Comparison of ENCODE assay signal across 18 cellular contexts in genomic region chr18:76985156-76985950, GRCh38.
"Had no signal": no experiment of that assay in that cellular context is flagged by ENCODE, and none has a peak within 500 bp of the region (broad histone marks: within the 10 kb centered on the region; RNA-seq: fewer than 3 reads in every experiment).

No MANE protein-coding gene starts in this region.

- H3K36me3 ChIP-seq: esophagus squamous epithelium, sigmoid colon, transverse colon had no signal

- H3K27ac Mint-ChIP-seq: activated naive CD4-positive, alpha-beta T cell treated with anti-CD3 and anti-CD28 coated beads, Interleukin-2, amount 10 ng/mL, durations not matched to agents 7 days and 5 days; activated naive CD8-positive, alpha-beta T cell treated with anti-CD3 and anti-CD28 coated beads, Interleukin-2, amount 50 U/mL, for 24 hours; natural killer cell had no signal

- H3K27me3 ChIP-seq: esophagus squamous epithelium, sigmoid colon, transverse colon had no signal

- DNase-seq: activated CD4-positive, alpha-beta T cell treated with anti-CD3 and anti-CD28 coated beads, Interleukin-2, amount 50 U/mL, for 1 hour; activated effector memory CD4-positive, alpha-beta T cell treated with Interleukin-2 at 50 U/mL for 16 hours; activated naive CD4-positive, alpha-beta T cell treated with anti-CD3 and anti-CD28 coated beads, Interleukin-2, amount 10 ng/mL, durations not matched to agents 7 days and 5 days; activated naive CD8-positive, alpha-beta T cell treated with anti-CD3 and anti-CD28 coated beads, Interleukin-2, amount 50 U/mL, for 24 hours; activated T-cell treated with anti-CD3 and anti-CD28 coated beads, Interleukin-2, amount 50 U/mL, for 1 hour; anterior cingulate cortex; caudate nucleus; effector CD8-positive, alpha-beta T cell; esophagus squamous epithelium; natural killer cell; sigmoid colon; stimulated activated naive CD8-positive, alpha-beta T cell treated with anti-CD3 and anti-CD28 coated beads, Interleukin-15, Interleukin-2, amounts not matched to agents 100 U/mL and 50 U/mL, for 24 hours; substantia nigra; T-helper 1 cell; T1000; transverse colon had no signal

- ATAC-seq: activated naive CD8-positive, alpha-beta T cell treated with anti-CD3 and anti-CD28 coated beads, Interleukin-2, amount 50 U/mL, for 24 hours; natural killer cell; SK-N-SH treated with all-trans-retinoic acid at 6 μM for 48 hours; stimulated activated naive CD8-positive, alpha-beta T cell treated with anti-CD3 and anti-CD28 coated beads, Interleukin-15, Interleukin-2, amounts not matched to agents 100 U/mL and 50 U/mL, for 24 hours had no signal

- H3K4me3 ChIP-seq: esophagus squamous epithelium, sigmoid colon, transverse colon had no signal

- H3K36me3 Mint-ChIP-seq: activated naive CD4-positive, alpha-beta T cell treated with anti-CD3 and anti-CD28 coated beads, Interleukin-2, amount 10 ng/mL, durations not matched to agents 7 days and 5 days; brain; natural killer cell had no signal

- H3K9me3 ChIP-seq: esophagus squamous epithelium, sigmoid colon, transverse colon had no signal

- H3K27me3 Mint-ChIP-seq: activated naive CD8-positive, alpha-beta T cell treated with anti-CD3 and anti-CD28 coated beads, Interleukin-2, amount 50 U/mL, for 24 hours had no signal

- H3K9me3 Mint-ChIP-seq: activated naive CD4-positive, alpha-beta T cell treated with anti-CD3 and anti-CD28 coated beads, Interleukin-2, amount 10 ng/mL, durations not matched to agents 7 days and 5 days; activated naive CD8-positive, alpha-beta T cell treated with anti-CD3 and anti-CD28 coated beads, Interleukin-2, amount 50 U/mL, for 24 hours; natural killer cell had no signal

- H3K4me3 Mint-ChIP-seq: activated naive CD4-positive, alpha-beta T cell treated with anti-CD3 and anti-CD28 coated beads, Interleukin-2, amount 10 ng/mL, durations not matched to agents 7 days and 5 days; activated naive CD8-positive, alpha-beta T cell treated with anti-CD3 and anti-CD28 coated beads, Interleukin-2, amount 50 U/mL, for 24 hours; brain; natural killer cell had no signal

- H3K27ac ChIP-seq: esophagus squamous epithelium, sigmoid colon, transverse colon had no signal
